In the genomic region with DNA sequence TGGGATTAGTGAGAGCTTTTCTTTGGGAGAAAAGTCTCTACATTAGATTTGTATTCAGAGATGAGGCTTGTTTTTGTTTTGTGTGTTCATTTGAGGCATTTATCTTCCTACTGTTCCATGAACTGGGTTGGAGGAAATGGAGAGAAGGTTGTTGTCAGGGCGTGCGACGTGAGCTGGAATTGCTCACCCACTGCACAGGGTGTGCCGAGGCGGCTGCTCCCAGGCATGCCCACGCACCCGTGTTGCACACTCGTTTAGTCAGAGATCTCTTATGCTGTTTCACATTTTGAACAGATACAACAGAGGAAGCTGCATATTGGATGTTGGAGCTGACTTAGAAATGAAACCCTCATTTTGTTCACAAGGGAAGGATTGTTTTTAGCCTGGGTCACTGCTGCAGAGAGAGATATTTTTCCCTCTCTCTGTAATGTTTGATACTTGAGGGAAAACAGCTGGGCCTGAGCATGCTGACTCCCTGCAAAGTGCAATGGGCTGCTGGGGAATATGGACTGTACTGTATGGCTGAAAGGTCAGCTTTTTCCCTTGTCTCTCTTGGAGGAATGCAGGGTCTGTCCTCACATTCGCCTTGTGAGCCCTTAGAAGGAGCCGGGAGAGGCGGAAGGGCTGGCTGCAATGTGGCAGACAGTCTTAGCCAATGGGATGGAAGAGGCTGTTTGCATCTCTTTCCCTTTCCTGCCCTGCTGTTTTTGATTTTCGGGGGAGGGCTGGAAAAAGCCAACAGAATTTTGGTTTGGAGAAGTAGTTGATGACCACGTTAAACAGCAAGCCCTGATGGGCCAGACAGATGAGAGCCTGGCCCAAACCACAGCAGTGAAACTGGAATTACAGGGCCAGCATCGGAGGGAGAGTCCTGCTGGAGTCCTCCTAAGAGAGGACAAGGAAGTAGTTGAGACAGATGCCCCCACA, we compare ENCODE assay signal across 12 cellular contexts.
DNase-seq lines count a peak whose midpoint lies in the region; FAIRE-seq and TF ChIP-seq lines count a peak whose summit lies in the region.
"Had no signal": no experiment of that assay in that cellular context is flagged by ENCODE, and none has a peak within 500 bp of the region (broad histone marks: within the 10 kb centered on the region; RNA-seq: fewer than 3 reads in every experiment).

No MANE protein-coding gene starts in this region.

- peak overlapping the region; percentile 95 for H3K9ac ChIP-seq in mesenchymal stem cell (ENCODE audit: low read length)

- peak overlapping the region; percentile 74 for H4K91ac ChIP-seq in mesenchymal stem cell (ENCODE audit: low read length)

- H4K8ac ChIP-seq in mesenchymal stem cell (ENCODE audit: low read length), result peak overlapping the region; percentile 35

- peak overlapping the region; percentile 49 for H2BK15ac ChIP-seq in mesenchymal stem cell (ENCODE audit: low read depth, poor library complexity, severe bottlenecking)

- no peak for TF ChIP-seq EP300 in esophagus muscularis mucosa (IDR thresholded peaks at IDR 0.05)

- TF ChIP-seq CTCF in esophagus muscularis mucosa (IDR thresholded peaks at IDR 0.05), result no peak

- H2AK5ac ChIP-seq in mesenchymal stem cell (ENCODE audit: low read length, severe bottlenecking), result no peak overlapping the region

- H3K14ac ChIP-seq in mesenchymal stem cell (ENCODE audit: low read length in 2 of 2), result peak overlapping the region in 1 of 2 experiments; percentile 6

- H3K4me3 ChIP-seq in MG63 (peak overlapping the region; percentile 17), esophagus muscularis mucosa (peak overlapping the region; percentile 17 to 41 (median 32)), mesenchymal stem cell (ENCODE audit: insufficient read depth in 1 of 2, low read depth in 1 of 2, low read length in 2 of 2) (peak overlapping the region in 1 of 2 experiments; percentile 74)
- H3K4me3 ChIP-seq: SJSA1 had no signal

- H3K36me3 ChIP-seq in MG63 (peaks cover 24% of the 10 kb centered on the region), esophagus muscularis mucosa (peaks cover 0 to 27% (median 10%) of the 10 kb centered on the region in 4 donors), mesenchymal stem cell (ENCODE audit: control insufficient read depth in 1 of 2, insufficient read depth in 2 of 2, low read depth in 1 of 2, low read length in 2 of 2) (peaks cover 9 to 47% of the 10 kb centered on the region in 2 experiments)
- H3K36me3 ChIP-seq: SJSA1 had no signal

- peak overlapping the region in 1 of 2 experiments; percentile 47 for H3K4ac ChIP-seq in mesenchymal stem cell (ENCODE audit: low read depth in 1 of 2, low read length in 2 of 2)

- no peak overlapping the region for H2BK5ac ChIP-seq in mesenchymal stem cell (ENCODE audit: low read depth, low read length, poor library complexity, severe bottlenecking)

- H3K4me1 ChIP-seq in esophagus muscularis mucosa, result peaks cover 19 to 79% (median 59%) of the 10 kb centered on the region in 4 donors
- H3K4me1 ChIP-seq in mesenchymal stem cell (ENCODE audit: control insufficient read depth, insufficient read depth, low read depth, low read length), result peaks cover 7% of the 10 kb centered on the region

- H3K27me3 ChIP-seq in MG63, result no peaks in the 10 kb centered on the region
- H3K27me3 ChIP-seq in esophagus muscularis mucosa, result no peaks in the 10 kb centered on the region
- no peaks in the 10 kb centered on the region for H3K27me3 ChIP-seq in mesenchymal stem cell (ENCODE audit: control insufficient read depth in 1 of 2, insufficient read depth in 1 of 2, low read length in 2 of 2)
- H3K27me3 ChIP-seq: SJSA1 had no signal

- peak overlapping the region in 1 of 2 experiments; percentile 53 for H2BK12ac ChIP-seq in mesenchymal stem cell (ENCODE audit: low read length in 2 of 2)

- H3K79me1 ChIP-seq in mesenchymal stem cell (replicated peaks; ENCODE audit: low read length, poor library complexity, severe bottlenecking), result peaks cover 21% of the 10 kb centered on the region

- H2BK120ac ChIP-seq in mesenchymal stem cell (ENCODE audit: low read depth, low read length), result no peak overlapping the region

- H2AFZ ChIP-seq in mesenchymal stem cell (ENCODE audit: low read depth, low read length), result no peak overlapping the region

- H3K9me3 ChIP-seq in MG63 (no peaks in the 10 kb centered on the region), esophagus muscularis mucosa (no peaks in the 10 kb centered on the region), mesenchymal stem cell (ENCODE audit: control insufficient read depth, low read length) (no peaks in the 10 kb centered on the region)
- H3K9me3 ChIP-seq: SJSA1 had no signal

- no peak overlapping the region for H3K23ac ChIP-seq in mesenchymal stem cell (ENCODE audit: low read length in 2 of 2)

- 61% methylated on average over 14 of the region's 14 CpGs for WGBS in esophagus muscularis mucosa
- 89% methylated on average over 14 of the region's 14 CpGs for WGBS in mesenchymal stem cell

- intact Hi-C loops in esophagus muscularis mucosa (cut with DNase I), result no loop called here

- H3K27ac ChIP-seq in esophagus muscularis mucosa (replicated peaks in 1 of 4), result peak overlapping the region; percentile 76 to 87 (median 81)
- H3K27ac ChIP-seq in mesenchymal stem cell (ENCODE audit: low read length, poor library complexity, severe bottlenecking), result no peak overlapping the region
- H3K27ac ChIP-seq: SJSA1 had no signal

- peak; percentile 58 for DNase-seq in MG63
- peak; percentile 91 for DNase-seq in esophagus muscularis mucosa (ENCODE audit: extremely low spot score)
- peak; percentile 78 for DNase-seq in mesenchymal stem cell
- DNase-seq in superior temporal gyrus (ENCODE audit: extremely low spot score), result peak; percentile 69
- no peak for DNase-seq in NOMO-1 treated with DMSO at 0.1 percent for 48 hours (lab: John Stamatoyannopoulos, UW; ENCODE audit: unreplicated experiment)
- DNase-seq in GF-D8 (lab: John Stamatoyannopoulos, UW), result no peak
- DNase-seq in RCC 7860 (ENCODE audit: low spot score), result no peak
- DNase-seq in NCI-H2227 treated with DMSO at 0.1 percent for 48 hours (lab: John Stamatoyannopoulos, UW), result no peak
- DNase-seq: activated CD8-positive, alpha-beta memory T cell treated with anti-CD3 and anti-CD28 coated beads, Interleukin-2, amount 50 U/mL, for 4 hours; NCI-H187 had no signal

- H3K4me2 ChIP-seq in mesenchymal stem cell (ENCODE audit: low read length, poor library complexity, severe bottlenecking), result no peak overlapping the region

- TF ChIP-seq POLR2A in esophagus muscularis mucosa (IDR thresholded peaks at IDR 0.05; ENCODE audit: low read depth), result no peak

- H3K18ac ChIP-seq in mesenchymal stem cell (ENCODE audit: low read depth in 1 of 2, low read length in 2 of 2), result peak overlapping the region; percentile 31 to 67

- no peak for FAIRE-seq in RCC 7860 (lab: Jason Lieb, UNC)
- FAIRE-seq: GM19239 had no signal

Comparison
In these comparisons a context has a peak if more than half of its experiments do, and no peak if none do; other contexts are left out.
1. DNase-seq: peak in MG63 (single experiment), esophagus muscularis mucosa (single experiment), mesenchymal stem cell (single experiment) and superior temporal gyrus (single experiment); none in NOMO-1 treated with DMSO at 0.1 percent for 48 hours (single experiment), GF-D8 (single experiment), RCC 7860 (single experiment) and NCI-H2227 treated with DMSO at 0.1 percent for 48 hours (single experiment).